In the genomic region with DNA sequence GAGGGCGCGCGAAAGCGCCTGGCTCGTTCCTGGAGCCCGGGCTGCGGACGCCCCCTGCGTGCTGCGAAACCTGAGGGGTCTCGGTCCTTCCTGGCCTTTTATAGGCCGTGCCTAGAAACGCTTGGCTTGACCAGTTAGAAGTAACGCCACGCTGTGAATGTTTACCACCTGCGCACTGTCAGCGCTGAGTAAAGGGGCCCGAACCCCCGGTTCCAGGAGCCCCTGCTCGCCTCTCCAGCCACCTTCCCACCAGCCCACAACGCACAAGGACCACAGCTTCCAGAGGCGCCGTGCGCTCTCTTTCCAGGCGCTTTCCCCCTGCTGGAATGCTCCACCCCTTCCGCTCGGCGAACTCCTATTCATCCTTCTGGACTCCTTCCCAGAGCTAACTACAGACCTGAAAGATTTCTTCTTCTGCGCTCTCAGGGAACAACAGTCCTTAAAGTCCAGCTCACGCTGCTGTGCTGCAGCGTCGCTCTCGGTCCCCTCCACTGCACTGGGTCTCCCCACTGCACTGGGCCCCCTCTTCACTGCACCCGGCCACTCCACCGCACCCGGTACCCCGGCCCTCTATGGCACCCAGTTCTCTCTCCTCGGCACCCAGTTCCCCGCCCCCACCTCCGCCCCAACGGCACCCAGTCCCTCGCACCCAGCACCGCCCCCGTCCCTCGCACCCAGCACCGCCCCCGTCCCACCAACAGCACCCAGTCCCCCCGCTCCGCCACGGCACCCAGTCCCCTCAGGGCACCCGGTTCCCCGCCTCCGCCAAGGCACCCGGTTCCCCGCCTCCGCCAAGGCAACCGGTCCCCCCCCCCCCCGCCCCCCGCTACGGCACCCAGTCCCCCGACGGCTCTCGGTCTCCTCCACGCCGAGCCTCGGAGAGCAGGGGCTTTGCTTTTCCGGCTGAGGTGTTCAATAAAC, we compare ENCODE assay signal across 9 cellular contexts.
DNase-seq lines count a peak whose midpoint lies in the region; ATAC-seq, FAIRE-seq and TF ChIP-seq lines count a peak whose summit lies in the region.
"Had no signal": no experiment of that assay in that cellular context is flagged by ENCODE, and none has a peak within 500 bp of the region (broad histone marks: within the 10 kb centered on the region; RNA-seq: fewer than 3 reads in every experiment).

No MANE protein-coding gene starts in this region.

- ATAC-seq in HG03039 (IDR thresholded peaks at IDR 0.05; ENCODE audit: unreplicated experiment): no peak

- H3K4me1 ChIP-seq in ovary (ENCODE audit: insufficient read depth): peaks cover 5% of the 10 kb centered on the region

- no peaks in the 10 kb centered on the region for H3K36me3 ChIP-seq in ovary

- DNase-seq in DMS53 (lab: John Stamatoyannopoulos, UW) (peak; percentile 51), DMS53 treated with DMSO at 0.1 percent for 48 hours (lab: John Stamatoyannopoulos, UW; ENCODE audit: unreplicated experiment) (no peak), fibroblast of villous mesenchyme (ENCODE audit: low read depth) (peak; percentile 14), ovary (peak in 2 of 5 donors; percentile 19 to 20), mucosa of gallbladder (ENCODE audit: low spot score) (no peak), H54 (ENCODE audit: insufficient read length, low spot score) (no peak)
- peak; percentile 59 for DNase-seq in activated CD8-positive, alpha-beta memory T cell treated with anti-CD3 and anti-CD28 coated beads for 24 hours

- H3K27me3 ChIP-seq in ovary: no peaks in the 10 kb centered on the region

- H3K4me3 ChIP-seq in fibroblast of villous mesenchyme (ENCODE audit: low read depth, low read length) (peak overlapping the region; percentile 56), ovary (peak overlapping the region; percentile 40)

- TF ChIP-seq EP300 in ovary (IDR thresholded peaks at IDR 0.05): no peak

- no peak for FAIRE-seq in H54 (lab: Jason Lieb, UNC)

- TF ChIP-seq CTCF in fibroblast of villous mesenchyme (IDR thresholded peaks at IDR 0.05; ENCODE audit: insufficient read depth, low read depth, low read length): no peak
- TF ChIP-seq CTCF in ovary (IDR thresholded peaks at IDR 0.05): no peak

- 5 to 7% (median 7%) methylated on average over 62 to 67 of the region's 67 CpGs for WGBS in ovary, 3 donors

- intact Hi-C loops in ovary (cut with DNase I): no loop called here

- H3K9me3 ChIP-seq in ovary: no peaks in the 10 kb centered on the region

- no peak for TF ChIP-seq POLR2A in ovary (IDR thresholded peaks at IDR 0.05)
- TF ChIP-seq POLR2A in H54 (IDR thresholded peaks at IDR 0.05; ENCODE audit: low read depth, low read length): no peak

- H3K27ac ChIP-seq in ovary: no peak overlapping the region
- H3K27ac ChIP-seq: 22Rv1 had no signal

Comparison
In these comparisons a context has a peak if more than half of its experiments do, and no peak if none do; other contexts are left out.
1. DNase-seq: peak in DMS53 (single experiment), activated CD8-positive, alpha-beta memory T cell treated with anti-CD3 and anti-CD28 coated beads for 24 hours (single experiment) and fibroblast of villous mesenchyme (single experiment); none in DMS53 treated with DMSO at 0.1 percent for 48 hours (single experiment), mucosa of gallbladder (single experiment) and H54 (single experiment).